In genomic region chr7:47285860-47286491, GRCh38 we compare ENCODE assay signal across 12 cellular contexts.
DNase-seq lines count a peak whose midpoint lies in the region; ATAC-seq and TF ChIP-seq lines count a peak whose summit lies in the region.
"Had no signal": no experiment of that assay in that cellular context is flagged by ENCODE, and none has a peak within 500 bp of the region (broad histone marks: within the 10 kb centered on the region; RNA-seq: fewer than 3 reads in every experiment).

No MANE protein-coding gene starts in this region.

- no peaks in the 10 kb centered on the region for H3K9me3 Mint-ChIP-seq in neural progenitor cell
- peaks cover 3% of the 10 kb centered on the region for H3K9me3 Mint-ChIP-seq in activated naive CD4-positive, alpha-beta T cell treated with anti-CD3 and anti-CD28 coated beads, Interleukin-2, amount 10 ng/mL, durations not matched to agents 7 days and 5 days
- H3K9me3 Mint-ChIP-seq in CD8-positive, alpha-beta T cell, result peaks cover 2% of the 10 kb centered on the region

- H3K4me1 ChIP-seq in upper lobe of right lung (no peaks in the 10 kb centered on the region), neural progenitor cell (no peaks in the 10 kb centered on the region)
- no peaks in the 10 kb centered on the region for H3K4me1 ChIP-seq in CD8-positive, alpha-beta T cell (ENCODE audit: insufficient read depth, low read length)
- H3K4me1 ChIP-seq: gastroesophageal sphincter had no signal

- H3F3A ChIP-seq in neural progenitor cell (ENCODE audit: low read depth), result no peaks in the 10 kb centered on the region

- no peak overlapping the region for H3K4me3 Mint-ChIP-seq in neural progenitor cell
- no peak overlapping the region for H3K4me3 Mint-ChIP-seq in activated naive CD4-positive, alpha-beta T cell treated with anti-CD3 and anti-CD28 coated beads, Interleukin-2, amount 10 ng/mL, durations not matched to agents 7 days and 5 days
- H3K4me3 Mint-ChIP-seq in CD8-positive, alpha-beta T cell, result no peak overlapping the region
- H3K4me3 Mint-ChIP-seq: activated T-cell treated with anti-CD3 and anti-CD28 coated beads, Interleukin-2, amount 50 U/mL, for 4 hours had no signal

- H3K9me3 ChIP-seq in upper lobe of right lung (no peaks in the 10 kb centered on the region), neural progenitor cell (ENCODE audit: low read depth) (no peaks in the 10 kb centered on the region)
- H3K9me3 ChIP-seq in CD8-positive, alpha-beta T cell (ENCODE audit: low read length), result no peaks in the 10 kb centered on the region
- H3K9me3 ChIP-seq: gastroesophageal sphincter had no signal

- H3K27me3 ChIP-seq in upper lobe of right lung (no peaks in the 10 kb centered on the region), neural progenitor cell (no peaks in the 10 kb centered on the region)
- no peaks in the 10 kb centered on the region for H3K27me3 ChIP-seq in CD8-positive, alpha-beta T cell (ENCODE audit: insufficient read depth, low read length)
- H3K27me3 ChIP-seq: gastroesophageal sphincter had no signal

- intact Hi-C loops in upper lobe of right lung (cut with DNase I), result no loop called here
- intact Hi-C loops in CD8-positive, alpha-beta T cell (cut with DNase I, micrococcal nuclease), result no loop called here

- peaks cover 15% of the 10 kb centered on the region for H3K36me3 Mint-ChIP-seq in neural progenitor cell
- no peaks in the 10 kb centered on the region for H3K36me3 Mint-ChIP-seq in activated naive CD4-positive, alpha-beta T cell treated with anti-CD3 and anti-CD28 coated beads, Interleukin-2, amount 10 ng/mL, durations not matched to agents 7 days and 5 days
- no peaks in the 10 kb centered on the region for H3K36me3 Mint-ChIP-seq in CD8-positive, alpha-beta T cell

- H3K4me1 Mint-ChIP-seq in neural progenitor cell, result no peaks in the 10 kb centered on the region
- H3K4me1 Mint-ChIP-seq in activated naive CD4-positive, alpha-beta T cell treated with anti-CD3 and anti-CD28 coated beads, Interleukin-2, amount 10 ng/mL, durations not matched to agents 7 days and 5 days, result no peaks in the 10 kb centered on the region
- no peaks in the 10 kb centered on the region for H3K4me1 Mint-ChIP-seq in CD8-positive, alpha-beta T cell (ENCODE audit: low read depth)

- H3K4me2 ChIP-seq in neural progenitor cell, result no peak overlapping the region

- H3K79me2 ChIP-seq in neural progenitor cell (ENCODE audit: low read depth), result no peaks in the 10 kb centered on the region

- peak; percentile 83 for DNase-seq in HFF-Myc (ENCODE audit: extremely low read depth, low read depth)
- peak; percentile 40 for DNase-seq in choroid plexus epithelial cell (ENCODE audit: low read depth)
- peak; percentile 25 for DNase-seq in islet precursor cell
- no peak for DNase-seq in upper lobe of right lung
- no peak for DNase-seq in neural progenitor cell (ENCODE audit: low spot score)
- DNase-seq in activated naive CD4-positive, alpha-beta T cell treated with anti-CD3 and anti-CD28 coated beads, Interleukin-2, amount 10 ng/mL, durations not matched to agents 7 days and 5 days, result no peak
- no peak for DNase-seq in CD8-positive, alpha-beta T cell
- DNase-seq: activated T-cell treated with anti-CD3 and anti-CD28 coated beads, Interleukin-2, amount 50 U/mL, for 4 hours; DMS79; MM.1S; NCI-H510A treated with DMSO at 0.1 percent for 48 hours had no signal

- peaks cover 85% of the 10 kb centered on the region for H3K36me3 ChIP-seq in upper lobe of right lung
- no peaks in the 10 kb centered on the region for H3K36me3 ChIP-seq in neural progenitor cell
- no peaks in the 10 kb centered on the region for H3K36me3 ChIP-seq in CD8-positive, alpha-beta T cell (ENCODE audit: insufficient read depth, low read length)

- no peak overlapping the region for H3K9ac ChIP-seq in neural progenitor cell

- H2AFZ ChIP-seq in neural progenitor cell (replicated peaks), result no peak overlapping the region

- peak; percentile 19 for ATAC-seq in upper lobe of right lung
- ATAC-seq in CD8-positive, alpha-beta T cell, result no peak
- ATAC-seq: activated T-cell treated with anti-CD3 and anti-CD28 coated beads, Interleukin-2, amount 50 U/mL, for 4 hours; gastroesophageal sphincter had no signal

- H3K27me3 Mint-ChIP-seq in neural progenitor cell (ENCODE audit: insufficient read depth, low read depth), result no peaks in the 10 kb centered on the region
- no peaks in the 10 kb centered on the region for H3K27me3 Mint-ChIP-seq in activated naive CD4-positive, alpha-beta T cell treated with anti-CD3 and anti-CD28 coated beads, Interleukin-2, amount 10 ng/mL, durations not matched to agents 7 days and 5 days
- H3K27me3 Mint-ChIP-seq in CD8-positive, alpha-beta T cell (ENCODE audit: low read depth), result no peaks in the 10 kb centered on the region

- TF ChIP-seq CTCF in HFF-Myc (IDR thresholded peaks at IDR 0.05; ENCODE audit: low read depth, low read length, missing control alignments), result peak; percentile 41
- peak; percentile 33 for TF ChIP-seq CTCF in choroid plexus epithelial cell (conservative IDR thresholded peaks at IDR 0.05; ENCODE audit: low read depth, low read length)
- TF ChIP-seq CTCF in upper lobe of right lung (IDR thresholded peaks at IDR 0.05), result peak; percentile 17
- no peak for TF ChIP-seq CTCF in neural progenitor cell (IDR thresholded peaks at IDR 0.05)
- TF ChIP-seq CTCF in CD8-positive, alpha-beta T cell (IDR thresholded peaks at IDR 0.05), result no peak

- no peak overlapping the region for H3K27ac Mint-ChIP-seq in neural progenitor cell
- H3K27ac Mint-ChIP-seq in activated naive CD4-positive, alpha-beta T cell treated with anti-CD3 and anti-CD28 coated beads, Interleukin-2, amount 10 ng/mL, durations not matched to agents 7 days and 5 days, result no peak overlapping the region
- H3K27ac Mint-ChIP-seq in CD8-positive, alpha-beta T cell, result no peak overlapping the region

- H3K27ac ChIP-seq in upper lobe of right lung (no peak overlapping the region), neural progenitor cell (no peak overlapping the region)
- H3K27ac ChIP-seq in CD8-positive, alpha-beta T cell (ENCODE audit: low read depth, low read length), result no peak overlapping the region

- no peaks in the 10 kb centered on the region for H4K20me1 ChIP-seq in neural progenitor cell (ENCODE audit: low read depth)

- CTCF ChIA-PET in activated naive CD4-positive, alpha-beta T cell treated with anti-CD3 and anti-CD28 coated beads, Interleukin-2, amount 10 ng/mL, durations not matched to agents 7 days and 5 days (lab: Charles Lee), result no interaction called here
- CTCF ChIA-PET in CD8-positive, alpha-beta T cell (lab: Charles Lee), result no interaction called here

- POLR2A ChIA-PET in CD8-positive, alpha-beta T cell (lab: Charles Lee), result no interaction called here

- H3K4me3 ChIP-seq in HFF-Myc (replicated peaks; ENCODE audit: low read depth, low read length) (no peak overlapping the region), choroid plexus epithelial cell (ENCODE audit: low read depth, low read length) (no peak overlapping the region), upper lobe of right lung (no peak overlapping the region), neural progenitor cell (no peak overlapping the region)
- no peak overlapping the region for H3K4me3 ChIP-seq in CD8-positive, alpha-beta T cell (ENCODE audit: low read depth, low read length)
- H3K4me3 ChIP-seq: gastroesophageal sphincter had no signal

Comparison
In these comparisons a context has a peak if more than half of its experiments do, and no peak if none do; other contexts are left out.
1. DNase-seq: peak in HFF-Myc (single experiment), choroid plexus epithelial cell (single experiment) and islet precursor cell (single experiment); none in upper lobe of right lung (single experiment), neural progenitor cell (single experiment), activated naive CD4-positive, alpha-beta T cell treated with anti-CD3 and anti-CD28 coated beads, Interleukin-2, amount 10 ng/mL, durations not matched to agents 7 days and 5 days (single experiment) and CD8-positive, alpha-beta T cell (0 of 7).
2. CTCF ChIP-seq: peak in HFF-Myc (single experiment), choroid plexus epithelial cell (single experiment) and upper lobe of right lung (single experiment); none in neural progenitor cell (single experiment) and CD8-positive, alpha-beta T cell (single experiment).